ENCODE assay signal across 17 cellular contexts in genomic region chr20:58312836-58313235, GRCh38. TPM values are rescaled to one million over a fixed set of nuclear protein-coding genes. Genes with fewer than 3 reads are reported as not detected.
DNase-seq lines count a peak whose midpoint lies in the region; ATAC-seq and TF ChIP-seq lines count a peak whose summit lies in the region.
"Had no signal": no experiment of that assay in that cellular context is flagged by ENCODE, and none has a peak within 500 bp of the region (broad histone marks: within the 10 kb centered on the region; RNA-seq: fewer than 3 reads in every experiment).

No MANE protein-coding gene starts in this region.

- H3K36me3 ChIP-seq in Peyer's patch (peaks cover 0 to 27% (median 0%) of the 10 kb centered on the region in 3 donors), right atrium auricular region (peaks cover 15% of the 10 kb centered on the region)

- ATAC-seq in T-cell (replicated peaks in 1 of 4), result no peak
- ATAC-seq in effector memory CD8-positive, alpha-beta T cell (replicated peaks), result no peak
- peak; percentile 63 for ATAC-seq in stimulated activated naive CD8-positive, alpha-beta T cell treated with anti-CD3 and anti-CD28 coated beads, Interleukin-15, Interleukin-2, amounts not matched to agents 100 U/mL and 50 U/mL, for 24 hours
- ATAC-seq: gastrocnemius medialis had no signal

- no peaks in the 10 kb centered on the region for H3K27me3 Mint-ChIP-seq in activated naive CD8-positive, alpha-beta T cell
- H3K27me3 Mint-ChIP-seq in activated naive CD8-positive, alpha-beta T cell treated with anti-CD3 and anti-CD28 coated beads for 36 hours, result no peaks in the 10 kb centered on the region
- no peaks in the 10 kb centered on the region for H3K27me3 Mint-ChIP-seq in T-cell
- H3K27me3 Mint-ChIP-seq in effector memory CD8-positive, alpha-beta T cell, result no peaks in the 10 kb centered on the region

- CTCF ChIA-PET in T-cell (lab: Charles Lee), result interaction anchor here (0.6 to 1.3 kb wide), 2 partner anchors 76 to 349 kb away, joined by 3 read pairs; partner anchors contain the start of gene VAPB (in 1 of the 2)

- peak overlapping the region; percentile 52 for H3K27ac Mint-ChIP-seq in activated naive CD8-positive, alpha-beta T cell
- no peak overlapping the region for H3K27ac Mint-ChIP-seq in activated naive CD8-positive, alpha-beta T cell treated with anti-CD3 and anti-CD28 coated beads for 36 hours
- peak overlapping the region; percentile 37 to 58 for H3K27ac Mint-ChIP-seq in T-cell
- H3K27ac Mint-ChIP-seq in effector memory CD8-positive, alpha-beta T cell, result peak overlapping the region; percentile 44 to 92

- H3K4me1 ChIP-seq in Peyer's patch, result peaks cover 0 to 29% (median 2%) of the 10 kb centered on the region in 4 donors
- peaks cover 0 to 21% of the 10 kb centered on the region in 2 donors for H3K4me1 ChIP-seq in right atrium auricular region

- no peaks in the 10 kb centered on the region for H3K9me3 ChIP-seq in Peyer's patch
- H3K9me3 ChIP-seq in right atrium auricular region, result no peaks in the 10 kb centered on the region
- H3K9me3 ChIP-seq: gastrocnemius medialis had no signal

- no peak for DNase-seq in activated naive CD8-positive, alpha-beta T cell treated with anti-CD3 and anti-CD28 coated beads for 36 hours
- DNase-seq in T-cell, result no peak
- no peak for DNase-seq in effector memory CD8-positive, alpha-beta T cell
- no peak for DNase-seq in stimulated activated naive CD8-positive, alpha-beta T cell treated with anti-CD3 and anti-CD28 coated beads, Interleukin-15, Interleukin-2, amounts not matched to agents 100 U/mL and 50 U/mL, for 24 hours
- DNase-seq in iPS-NIHi7 (ENCODE audit: extremely low spot score), result no peak
- no peak for DNase-seq in Peyer's patch
- DNase-seq in right atrium auricular region (ENCODE audit: low spot score), result no peak
- DNase-seq: amniotic stem cell; dorsolateral prefrontal cortex; gastrocnemius medialis; islet precursor cell; NCI-H1092; retina; stimulated activated CD4-positive, alpha-beta T cell treated with anti-CD3 and anti-CD28 coated beads, Interleukin-4, amount 100 ng/mL, for 4 hours; stimulated activated naive CD4-positive, alpha-beta T cell; SW 1271 had no signal

- H3K36me3 Mint-ChIP-seq in activated naive CD8-positive, alpha-beta T cell, result peaks cover 16% of the 10 kb centered on the region
- peaks cover 26% of the 10 kb centered on the region for H3K36me3 Mint-ChIP-seq in activated naive CD8-positive, alpha-beta T cell treated with anti-CD3 and anti-CD28 coated beads for 36 hours
- H3K36me3 Mint-ChIP-seq in T-cell, result peaks cover 46% of the 10 kb centered on the region
- H3K36me3 Mint-ChIP-seq in effector memory CD8-positive, alpha-beta T cell (ENCODE audit: insufficient read depth), result peaks cover 54% of the 10 kb centered on the region

- H3K4me3 ChIP-seq in Peyer's patch, result no peak overlapping the region
- H3K4me3 ChIP-seq in right atrium auricular region, result no peak overlapping the region
- H3K4me3 ChIP-seq: dorsolateral prefrontal cortex, gastrocnemius medialis had no signal

- POLR2A ChIA-PET in T-cell (lab: Charles Lee), result interaction anchor here in 1 of 2 donors (0.5 kb wide), 1 partner anchor 74 kb away, joined by 4 read pairs; no protein-coding TSS in a partner anchor

- TF ChIP-seq POLR2A in Peyer's patch (IDR thresholded peaks at IDR 0.05), result no peak

- H3K27me3 ChIP-seq in Peyer's patch (no peaks in the 10 kb centered on the region), right atrium auricular region (no peaks in the 10 kb centered on the region)
- H3K27me3 ChIP-seq: dorsolateral prefrontal cortex, gastrocnemius medialis had no signal

- no peaks in the 10 kb centered on the region for H3K9me3 Mint-ChIP-seq in activated naive CD8-positive, alpha-beta T cell (ENCODE audit: low read depth)
- no peaks in the 10 kb centered on the region for H3K9me3 Mint-ChIP-seq in activated naive CD8-positive, alpha-beta T cell treated with anti-CD3 and anti-CD28 coated beads for 36 hours
- no peaks in the 10 kb centered on the region for H3K9me3 Mint-ChIP-seq in T-cell
- no peaks in the 10 kb centered on the region for H3K9me3 Mint-ChIP-seq in effector memory CD8-positive, alpha-beta T cell

- no peak overlapping the region for H3K27ac ChIP-seq in Peyer's patch
- H3K27ac ChIP-seq in right atrium auricular region, result no peak overlapping the region
- H3K27ac ChIP-seq: dorsolateral prefrontal cortex, gastrocnemius medialis had no signal

- TF ChIP-seq CTCF in Peyer's patch (IDR thresholded peaks at IDR 0.05) (no peak), right atrium auricular region (IDR thresholded peaks at IDR 0.05) (no peak)

- H3K4me1 Mint-ChIP-seq in activated naive CD8-positive, alpha-beta T cell (ENCODE audit: low read depth), result peaks cover 66% of the 10 kb centered on the region
- H3K4me1 Mint-ChIP-seq in activated naive CD8-positive, alpha-beta T cell treated with anti-CD3 and anti-CD28 coated beads for 36 hours, result peaks cover 41% of the 10 kb centered on the region
- H3K4me1 Mint-ChIP-seq in T-cell, result peaks cover 65 to 73% (median 66%) of the 10 kb centered on the region in 3 donors
- H3K4me1 Mint-ChIP-seq in effector memory CD8-positive, alpha-beta T cell (ENCODE audit: low read depth in 2 of 2), result peaks cover 35 to 64% of the 10 kb centered on the region in 2 donors

- H3K4me3 Mint-ChIP-seq in activated naive CD8-positive, alpha-beta T cell, result peak overlapping the region; percentile 56
- no peak overlapping the region for H3K4me3 Mint-ChIP-seq in activated naive CD8-positive, alpha-beta T cell treated with anti-CD3 and anti-CD28 coated beads for 36 hours
- peak overlapping the region; percentile 2 to 39 (median 31) for H3K4me3 Mint-ChIP-seq in T-cell
- H3K4me3 Mint-ChIP-seq in effector memory CD8-positive, alpha-beta T cell, result peak overlapping the region in 1 of 2 donors; percentile 75

RNA-seq across cellular contexts. Expression of gene RAB22A, which starts 3.3 kb away (rescaled TPM):
- 10 to 100 TPM; 12.8 to 13.9 TPM for total RNA-seq in activated naive CD8-positive, alpha-beta T cell treated with anti-CD3 and anti-CD28 coated beads for 36 hours
- total RNA-seq in T-cell (10 to 100 TPM; 15.3 to 23.0 (median 20.4) TPM), Peyer's patch (10 to 100 TPM; 12.4 to 29.4 (median 19.2) TPM), right atrium auricular region (1 to 10 TPM; 7.5 to 9.3 TPM)
